In genomic region chr10:29866356-29866755, GRCh38 we compare ENCODE assay signal across 11 cellular contexts.
"Had no signal": no experiment of that assay in that cellular context is flagged by ENCODE, and none has a peak within 500 bp of the region (broad histone marks: within the 10 kb centered on the region; RNA-seq: fewer than 3 reads in every experiment).

No MANE protein-coding gene starts in this region.

- H3K27ac Mint-ChIP-seq: activated CD8-positive, alpha-beta T cell treated with anti-CD3 and anti-CD28 coated beads for 36 hours; activated naive CD4-positive, alpha-beta T cell treated with anti-CD3 and anti-CD28 coated beads for 36 hours; effector memory CD8-positive, alpha-beta T cell; stimulated activated memory B cell treated with anti-CD40 and anti-IgM and Interleukin-4, amounts not matched to agents 10 μg/mL and 1 μg/mL and 100 μg/mL, for 72 hours; T-helper 2 cell treated with Interferon-gamma antibody and Interleukin-4, amounts not matched to agents 5 μg/mL and 100 μg/mL, for 36 hours had no signal

- H3K27me3 Mint-ChIP-seq: central memory CD8-positive, alpha-beta T cell; stimulated activated memory B cell treated with anti-CD40 and anti-IgM and Interleukin-4, amounts not matched to agents 10 μg/mL and 1 μg/mL and 100 μg/mL, for 72 hours had no signal

- H3K36me3 Mint-ChIP-seq: stimulated activated memory B cell treated with anti-CD40 and anti-IgM and Interleukin-4, amounts not matched to agents 10 μg/mL and 1 μg/mL and 100 μg/mL, for 72 hours had no signal

- H3K27me3 ChIP-seq: neutrophil, right atrium auricular region had no signal

- ATAC-seq: activated CD8-positive, alpha-beta T cell treated with anti-CD3 and anti-CD28 coated beads for 36 hours; effector memory CD8-positive, alpha-beta T cell; stimulated activated memory B cell treated with anti-CD40 and anti-IgM and Interleukin-4, amounts not matched to agents 10 μg/mL and 1 μg/mL and 100 μg/mL, for 72 hours had no signal

- H3K9me3 ChIP-seq: neutrophil, right atrium auricular region had no signal

- H3K4me3 Mint-ChIP-seq: activated CD8-positive, alpha-beta T cell treated with anti-CD3 and anti-CD28 coated beads for 36 hours; activated naive CD4-positive, alpha-beta T cell treated with anti-CD3 and anti-CD28 coated beads for 36 hours; central memory CD8-positive, alpha-beta T cell; effector memory CD8-positive, alpha-beta T cell; stimulated activated memory B cell treated with anti-CD40 and anti-IgM and Interleukin-4, amounts not matched to agents 10 μg/mL and 1 μg/mL and 100 μg/mL, for 72 hours; T-helper 2 cell treated with Interferon-gamma antibody and Interleukin-4, amounts not matched to agents 5 μg/mL and 100 μg/mL, for 36 hours had no signal

- H3K4me3 ChIP-seq: right atrium auricular region had no signal

- H3K4me1 Mint-ChIP-seq: central memory CD8-positive, alpha-beta T cell; stimulated activated memory B cell treated with anti-CD40 and anti-IgM and Interleukin-4, amounts not matched to agents 10 μg/mL and 1 μg/mL and 100 μg/mL, for 72 hours had no signal

- DNase-seq: activated CD4-positive, alpha-beta T cell treated with anti-CD3 and anti-CD28 coated beads for 4 hours; activated CD8-positive, alpha-beta T cell treated with anti-CD3 and anti-CD28 coated beads for 36 hours; activated naive CD4-positive, alpha-beta T cell treated with anti-CD3 and anti-CD28 coated beads for 36 hours; effector memory CD8-positive, alpha-beta T cell; erythroblast; SW 1271 had no signal

- H3K27ac ChIP-seq: neutrophil, right atrium auricular region had no signal

- H3K36me3 ChIP-seq: neutrophil, right atrium auricular region had no signal

- H3K9me3 Mint-ChIP-seq: activated CD8-positive, alpha-beta T cell treated with anti-CD3 and anti-CD28 coated beads for 36 hours; activated naive CD4-positive, alpha-beta T cell treated with anti-CD3 and anti-CD28 coated beads for 36 hours; central memory CD8-positive, alpha-beta T cell; T-helper 2 cell treated with Interferon-gamma antibody and Interleukin-4, amounts not matched to agents 5 μg/mL and 100 μg/mL, for 36 hours had no signal

- H3K4me1 ChIP-seq: right atrium auricular region had no signal
